Comparison of ENCODE assay signal across 23 cellular contexts in genomic region chr15:66845266-66845785, GRCh38.
A peak's percentile ranks its signal among the peaks of the same experiment; 100 is the strongest.
DNase-seq lines count a peak whose midpoint lies in the region; ATAC-seq and TF ChIP-seq lines count a peak whose summit lies in the region.
"Had no signal": no experiment of that assay in that cellular context is flagged by ENCODE, and none has a peak within 500 bp of the region (broad histone marks: within the 10 kb centered on the region; RNA-seq: fewer than 3 reads in every experiment).

No MANE protein-coding gene starts in this region.

- dilution Hi-C loops in IMR-90 (cut with HindIII; ENCODE audit: low sequenced_read_pairs, unreplicated experiment) = no loop called here

- in situ Hi-C loops in IMR-90 (cut with MboI; ENCODE audit: low sequenced_read_pairs) = loop anchor here (25.0 kb wide), 1 partner anchor 133 kb away; the partner anchor contains the start of gene SMAD6

- peaks cover 25 to 36% of the 10 kb centered on the region in 2 donors for H3K36me3 Mint-ChIP-seq in CD14-positive monocyte
- H3K36me3 Mint-ChIP-seq: CD4-positive, CD25-positive, alpha-beta regulatory T cell had no signal

- H4K8ac ChIP-seq in IMR-90 (ENCODE audit: low read depth in 2 of 2, low read length in 2 of 2) = no peak overlapping the region

- H3K27me3 ChIP-seq in IMR-90 (ENCODE audit: control insufficient read depth, insufficient read depth, low read length) = no peaks in the 10 kb centered on the region
- H3K27me3 ChIP-seq: BE2C, Peyer's patch, SJCRH30 had no signal

- H3K4ac ChIP-seq in IMR-90 (ENCODE audit: low read depth, low read length) = no peak overlapping the region

- H3K9me3 ChIP-seq in IMR-90 (ENCODE audit: control insufficient read depth, insufficient read depth, low read length) = no peaks in the 10 kb centered on the region
- H3K9me3 ChIP-seq: BE2C, Peyer's patch, SJCRH30 had no signal

- H3K23ac ChIP-seq in IMR-90 (ENCODE audit: low read depth, low read length) = no peak overlapping the region

- H3K18ac ChIP-seq in IMR-90 (ENCODE audit: low read depth, low read length) = no peak overlapping the region

- intact Hi-C loops in CD14-positive monocyte (cut with micrococcal nuclease) (no loop called here), IMR-90 (cut with micrococcal nuclease) (no loop called here), posterior vena cava (cut with DNase I) (no loop called here)

- BruUV-seq in IMR-90 (replicated peaks; lab: Mats Ljungman, UMichigan) = no TSS peak

- H2BK20ac ChIP-seq in IMR-90 (ENCODE audit: low read depth, low read length) = no peak overlapping the region

- no peak overlapping the region for H3K4me3 ChIP-seq in IMR-90 (ENCODE audit: insufficient read depth, low read depth, low read length)
- H3K4me3 ChIP-seq: Peyer's patch, SJCRH30 had no signal

- TF ChIP-seq POLR2A in IMR-90 (IDR thresholded peaks at IDR 0.05; ENCODE audit: low read depth, low read length) = no peak

- H3K27ac Mint-ChIP-seq in CD14-positive monocyte = no peak overlapping the region
- H3K27ac Mint-ChIP-seq: CD4-positive, CD25-positive, alpha-beta regulatory T cell had no signal

- TF ChIP-seq RAD21 in IMR-90 (IDR thresholded peaks at IDR 0.05; ENCODE audit: low read length) = no peak

- H3K14ac ChIP-seq in IMR-90 (replicated peaks; ENCODE audit: low read depth, low read length) = no peak overlapping the region

- peaks cover 17% of the 10 kb centered on the region for H3K9me1 ChIP-seq in IMR-90 (ENCODE audit: insufficient read depth, low read length)

- peaks cover 1% of the 10 kb centered on the region; the same call in 1 of the 2 replicates for H3K36me3 ChIP-seq in IMR-90 (ENCODE audit: control insufficient read depth, insufficient read depth, low read length)
- H3K36me3 ChIP-seq: BE2C, Peyer's patch, SJCRH30 had no signal

- peaks cover 22% of the 10 kb centered on the region for H3K4me1 ChIP-seq in IMR-90 (ENCODE audit: control insufficient read depth, insufficient read depth, low read length)
- H3K4me1 ChIP-seq: SJCRH30 had no signal

- POLR2A ChIA-PET in IMR-90 (lab: Charles Lee; ENCODE audit: unreplicated experiment) = no interaction called here

- H4K5ac ChIP-seq in IMR-90 (ENCODE audit: low read depth, low read length) = no peak overlapping the region

- H2AK5ac ChIP-seq in IMR-90 (ENCODE audit: low read depth, low read length) = peak overlapping the region; percentile 2; the same call in 1 of the 2 replicates

- DNase-seq in CD14-positive monocyte (ENCODE audit: low spot score) = peak; percentile 18
- DNase-seq in IMR-90 = no peak
- DNase-seq in islet precursor cell = peak; percentile 45
- peak; percentile 37 for DNase-seq in posterior vena cava (ENCODE audit: low spot score)
- no peak for DNase-seq in activated gamma-delta T cell treated with Interleukin-2 at 50 U/mL for 16 hours
- no peak for DNase-seq in activated T-cell treated with anti-CD3 and anti-CD28 coated beads, Interleukin-2, amount 50 U/mL, for 48 hours
- DNase-seq: BE2C; CD4-positive, CD25-positive, alpha-beta regulatory T cell; EL; GF-D8; GOT3; Karpas-422; MV-4-11; NCI-H1105 treated with DMSO at 0.1 percent for 48 hours; NCI-H2029 treated with DMSO at 0.1 percent for 48 hours; NCI-H345; NCI-H524 treated with DMSO at 0.1 percent for 48 hours; NCI-H82; SJCRH30 had no signal

- 55% methylated on average over 2 of the region's 13 CpGs; no CpG with 5 or more reads in 1 of the 2 experiments for WGBS in IMR-90 (ENCODE audit: extremely low coverage in 2 of 2, insufficient read length in 1 of 2), 2 experiments

- H3K4me2 ChIP-seq in IMR-90 (ENCODE audit: low read depth, low read length) = no peak overlapping the region

- ATAC-seq in IMR-90 (ENCODE audit: low read depth) (no peak), GM21528 (IDR thresholded peaks at IDR 0.05; ENCODE audit: low FRiP score, unreplicated experiment) (no peak), GM21423 (IDR thresholded peaks at IDR 0.05; ENCODE audit: unreplicated experiment) (no peak)
- ATAC-seq: HCT116 had no signal

- no peak overlapping the region for H3K27ac ChIP-seq in IMR-90 (ENCODE audit: insufficient read depth, low read length)
- H3K27ac ChIP-seq: Peyer's patch, SJCRH30 had no signal

- H3K79me1 ChIP-seq in IMR-90 (ENCODE audit: low read depth in 1 of 2, low read length in 2 of 2) = peaks cover 26 to 75% of the 10 kb centered on the region in 2 experiments

- H3K4me1 Mint-ChIP-seq in CD14-positive monocyte = peaks cover 32% of the 10 kb centered on the region

- TF ChIP-seq CTCF in CD14-positive monocyte (IDR thresholded peaks at IDR 0.05) = no peak
- TF ChIP-seq CTCF in IMR-90 (conservative IDR thresholded peaks at IDR 0.05; ENCODE audit: low read depth, low read length) = no peak

- no peak overlapping the region for H3K9ac ChIP-seq in IMR-90 (ENCODE audit: low read depth, low read length)

- no peak overlapping the region for H2AK9ac ChIP-seq in IMR-90 (replicated peaks; ENCODE audit: low read depth, low read length, poor library complexity)

- peak overlapping the region; percentile 50; the same call in 1 of the 2 replicates for H4K91ac ChIP-seq in IMR-90 (ENCODE audit: insufficient read depth, low read depth, low read length)

- peaks cover 2 to 9% (median 9%) of the 10 kb centered on the region in 3 donors for H3K27me3 Mint-ChIP-seq in CD14-positive monocyte (ENCODE audit: low read depth in 3 of 3)

- H3K56ac ChIP-seq in IMR-90 (ENCODE audit: extremely low read depth, insufficient read depth, low read length) = no peak overlapping the region

- H4K20me1 ChIP-seq in IMR-90 (ENCODE audit: insufficient read depth, low read length) = no peaks in the 10 kb centered on the region; the same call in 1 of the 2 replicates

- H2BK15ac ChIP-seq in IMR-90 (ENCODE audit: low read depth, low read length) = no peak overlapping the region

- CTCF ChIA-PET in IMR-90 (lab: Yijun Ruan, JAX) = no interaction called here

- H2BK5ac ChIP-seq in IMR-90 (ENCODE audit: low read depth, low read length, poor library complexity, severe bottlenecking) = no peak overlapping the region

- peaks cover 0 to 2% (median 0%) of the 10 kb centered on the region in 7 donors for H3K9me3 Mint-ChIP-seq in CD14-positive monocyte

- no peak overlapping the region for H2BK120ac ChIP-seq in IMR-90 (ENCODE audit: low read depth, low read length)

- no peak overlapping the region for H3K4me3 Mint-ChIP-seq in CD14-positive monocyte
- H3K4me3 Mint-ChIP-seq: CD4-positive, CD25-positive, alpha-beta regulatory T cell had no signal

- no peak overlapping the region for H2AFZ ChIP-seq in IMR-90 (replicated peaks; ENCODE audit: low read length, poor library complexity)

TF ChIP-seq in IMR-90, 13 proteins besides CTCF, POLR2A, EP300 and RAD21:
- TF ChIP-seq CHD1 (IDR thresholded peaks at IDR 0.05; ENCODE audit: low read depth, low read length) = no peak
- no peak for TF ChIP-seq ELK1 (IDR thresholded peaks at IDR 0.05; ENCODE audit: borderline replicate concordance, low read depth, low read length)
- no peak for TF ChIP-seq RFX5 (IDR thresholded peaks at IDR 0.05; ENCODE audit: low read depth, low read length)
- TF ChIP-seq NFE2L2 (IDR thresholded peaks at IDR 0.05; ENCODE audit: low read depth, low read length) = no peak
- TF ChIP-seq USF2 (IDR thresholded peaks at IDR 0.05; ENCODE audit: low read depth, low read length) = no peak
- no peak for TF ChIP-seq MAZ (IDR thresholded peaks at IDR 0.05; ENCODE audit: borderline replicate concordance, low read depth, low read length)
- no peak for TF ChIP-seq RCOR1 (IDR thresholded peaks at IDR 0.05; ENCODE audit: insufficient replicate concordance, low read length)
- TF ChIP-seq SMC3 (IDR thresholded peaks at IDR 0.05; ENCODE audit: low read depth, low read length) = no peak
- TF ChIP-seq CEBPB (IDR thresholded peaks at IDR 0.05; ENCODE audit: low read depth, low read length) = no peak
- TF ChIP-seq MXI1 (IDR thresholded peaks at IDR 0.05; ENCODE audit: borderline replicate concordance, low read depth, low read length) = no peak

Comparison
In these comparisons a context has a peak if more than half of its experiments do, and no peak if none do; other contexts are left out.
1. DNase-seq: peak in CD14-positive monocyte (single experiment), islet precursor cell (single experiment) and posterior vena cava (single experiment); none in IMR-90 (single experiment), activated gamma-delta T cell treated with Interleukin-2 at 50 U/mL for 16 hours (single experiment) and activated T-cell treated with anti-CD3 and anti-CD28 coated beads, Interleukin-2, amount 50 U/mL, for 48 hours (0 of 2).